In genomic region chr9:134069536-134070399, GRCh38 we compare ENCODE assay signal across 12 cellular contexts. TPM values are rescaled to one million over a fixed set of nuclear protein-coding genes. Genes with fewer than 3 reads are reported as not detected.
DNase-seq lines count a peak whose midpoint lies in the region; ATAC-seq, FAIRE-seq and TF ChIP-seq lines count a peak whose summit lies in the region.
"Had no signal": no experiment of that assay in that cellular context is flagged by ENCODE, and none has a peak within 500 bp of the region (broad histone marks: within the 10 kb centered on the region; RNA-seq: fewer than 3 reads in every experiment).

No MANE protein-coding gene starts in this region.

- H3K14ac ChIP-seq in H1 (ENCODE audit: insufficient read length): no peak overlapping the region

- no peak for TF ChIP-seq CTCF in H1 (IDR thresholded peaks at IDR 0.05; ENCODE audit: control extremely low read depth in 1 of 3, insufficient read depth in 1 of 3, low read depth in 1 of 3, low read length in 3 of 3)
- TF ChIP-seq CTCF in spleen (IDR thresholded peaks at IDR 0.05 in 8 of 11, conservative IDR thresholded peaks at IDR 0.05 in 3 of 11): no peak
- no peak for TF ChIP-seq CTCF in lower lobe of right lung (IDR thresholded peaks at IDR 0.05)

- CTCF ChIA-PET in activated naive CD4-positive, alpha-beta T cell treated with anti-CD3 and anti-CD28 coated beads, Interleukin-2, amount 10 ng/mL, durations not matched to agents 7 days and 5 days (lab: Charles Lee): no interaction called here
- CTCF ChIA-PET in H1 (lab: Charles Lee; ENCODE audit: partially characterized antibody): interaction anchor here (1.4 kb wide), 1 partner anchor 94 kb away, joined by 3 read pairs; no protein-coding TSS in a partner anchor

- H2BK120ac ChIP-seq in H1 (replicated peaks; ENCODE audit: low read depth, low read length): no peak overlapping the region

- H3K4me1 Mint-ChIP-seq in activated naive CD4-positive, alpha-beta T cell treated with anti-CD3 and anti-CD28 coated beads, Interleukin-2, amount 10 ng/mL, durations not matched to agents 7 days and 5 days: peaks cover 29% of the 10 kb centered on the region
- peaks cover 15 to 20% (median 16%) of the 10 kb centered on the region in 3 donors for H3K4me1 Mint-ChIP-seq in IgD-negative memory B cell

- TF ChIP-seq EP300 in H1 (IDR thresholded peaks at IDR 0.05; ENCODE audit: borderline replicate concordance in 1 of 2, low read depth in 2 of 2, low read length in 2 of 2): no peak

- H3K23me2 ChIP-seq in H1 (ENCODE audit: low read depth, low read length): peaks cover 5% of the 10 kb centered on the region

- H3K36me3 ChIP-seq in H1 (ENCODE audit: control insufficient read depth in 2 of 4, insufficient read depth in 4 of 4, low read length in 3 of 4) (no peaks in the 10 kb centered on the region), spleen (no peaks in the 10 kb centered on the region), lower lobe of right lung (no peaks in the 10 kb centered on the region)

- H4K5ac ChIP-seq in H1 (ENCODE audit: insufficient read length, low read depth, low read length): no peak overlapping the region

- peak; percentile 18 for DNase-seq in activated naive CD4-positive, alpha-beta T cell treated with anti-CD3 and anti-CD28 coated beads, Interleukin-2, amount 10 ng/mL, durations not matched to agents 7 days and 5 days
- no peak for DNase-seq in activated naive CD4-positive, alpha-beta T cell treated with Interleukin-2 at 50 U/mL for 16 hours
- DNase-seq in H1 (ENCODE audit: low read depth in 1 of 2, low spot score in 2 of 2): no peak
- peak; percentile 76 for DNase-seq in spleen
- DNase-seq in lower lobe of right lung: no peak
- DNase-seq in NCI-H2029 (lab: John Stamatoyannopoulos, UW): no peak
- no peak for DNase-seq in NCI-H2107 treated with DMSO at 0.1 percent for 48 hours (lab: John Stamatoyannopoulos, UW; ENCODE audit: unreplicated experiment)
- DNase-seq: activated gamma-delta T cell treated with Interleukin-2 at 50 U/mL for 16 hours; C1 segment of cervical spinal cord; NCI-H2227 treated with DMSO at 0.1 percent for 48 hours; stimulated activated CD8-positive, alpha-beta memory T cell treated with anti-CD3 and anti-CD28 coated beads, Interleukin-4, amount 100 ng/mL, for 48 hours had no signal

- peak overlapping the region; percentile 94 for H3K27ac Mint-ChIP-seq in activated naive CD4-positive, alpha-beta T cell treated with anti-CD3 and anti-CD28 coated beads, Interleukin-2, amount 10 ng/mL, durations not matched to agents 7 days and 5 days
- peak overlapping the region in 2 of 3 donors; percentile 67 to 94 for H3K27ac Mint-ChIP-seq in IgD-negative memory B cell

- no peak overlapping the region for H2AFZ ChIP-seq in H1 (ENCODE audit: low read length)

- TF ChIP-seq POLR2A in H1 (IDR thresholded peaks at IDR 0.05; ENCODE audit: control extremely low read depth in 1 of 2, low read depth in 2 of 2, low read length in 2 of 2) (no peak), spleen (IDR thresholded peaks at IDR 0.05) (no peak)

- 0 out of 2 replicates have a peak overlapping the region, but pooled peaks have one; percentile 20 for H2AK5ac ChIP-seq in H1 (ENCODE audit: low read depth, low read length)

- H2BK5ac ChIP-seq in H1 (ENCODE audit: low read depth, low read length): no peak overlapping the region

- no peak overlapping the region for H4K91ac ChIP-seq in H1 (replicated peaks; ENCODE audit: insufficient read length, low read length)

- no peak overlapping the region for H3K9ac ChIP-seq in H1 (replicated peaks in 1 of 4; ENCODE audit: extremely low read depth in 1 of 4, low read depth in 3 of 4, low read length in 3 of 4)

- H3K36me3 Mint-ChIP-seq in activated naive CD4-positive, alpha-beta T cell treated with anti-CD3 and anti-CD28 coated beads, Interleukin-2, amount 10 ng/mL, durations not matched to agents 7 days and 5 days: peaks cover 3% of the 10 kb centered on the region
- no peaks in the 10 kb centered on the region for H3K36me3 Mint-ChIP-seq in IgD-negative memory B cell

- H3K4ac ChIP-seq in H1 (replicated peaks; ENCODE audit: insufficient read length, low read depth, low read length): peak overlapping the region; percentile 38

- no peak for FAIRE-seq in H1 (lab: Jason Lieb, UNC)

- no peak overlapping the region for H3K23ac ChIP-seq in H1 (ENCODE audit: insufficient read length)

- H3K79me1 ChIP-seq in H1 (ENCODE audit: low read depth, low read length): peaks cover 6% of the 10 kb centered on the region; the same call in 1 of the 2 replicates

- H3K9me3 Mint-ChIP-seq in activated naive CD4-positive, alpha-beta T cell treated with anti-CD3 and anti-CD28 coated beads, Interleukin-2, amount 10 ng/mL, durations not matched to agents 7 days and 5 days: peaks cover 1% of the 10 kb centered on the region
- peaks cover 0 to 1% (median 0%) of the 10 kb centered on the region in 3 donors for H3K9me3 Mint-ChIP-seq in IgD-negative memory B cell

- intact Hi-C loops in spleen (cut with DNase I; ENCODE audit: low total_unique reads): loop anchor here (10.0 kb wide), 1 partner anchor 65 kb away; the partner anchor contains the start of gene WDR5
- intact Hi-C loops in lower lobe of right lung (cut with DNase I): no loop called here

- H3K56ac ChIP-seq in H1 (replicated peaks; ENCODE audit: insufficient read length, low read depth, low read length): no peak overlapping the region

- H3K4me2 ChIP-seq in H1 (ENCODE audit: insufficient read depth in 1 of 2, low read depth in 2 of 2, low read length in 2 of 2): peak overlapping the region in 1 of 2 experiments; percentile 34; a peak in 1 of 4 replicates

- ATAC-seq in lower lobe of right lung: no peak

- POLR2A ChIA-PET in H1 (lab: Charles Lee; ENCODE audit: partially characterized antibody): no interaction called here

- no peak overlapping the region for H2BK12ac ChIP-seq in H1 (ENCODE audit: low read depth, low read length)

- H3K27me3 Mint-ChIP-seq in activated naive CD4-positive, alpha-beta T cell treated with anti-CD3 and anti-CD28 coated beads, Interleukin-2, amount 10 ng/mL, durations not matched to agents 7 days and 5 days: peaks cover 52% of the 10 kb centered on the region
- peaks cover 5% of the 10 kb centered on the region for H3K27me3 Mint-ChIP-seq in IgD-negative memory B cell

- peaks cover 15 to 25% of the 10 kb centered on the region in 2 experiments for H3K79me2 ChIP-seq in H1 (ENCODE audit: control insufficient read depth in 1 of 2, insufficient read depth in 2 of 2, low read length in 2 of 2)

- peak overlapping the region; percentile 41; the same call in 1 of the 2 replicates for H4K8ac ChIP-seq in H1 (ENCODE audit: extremely low read depth, insufficient read depth, low read length)

- no peak overlapping the region for H3K4me3 ChIP-seq in H1 (ENCODE audit: extremely low read depth in 1 of 4, insufficient read depth in 2 of 4, low read depth in 3 of 4, low read length in 4 of 4)
- H3K4me3 ChIP-seq in spleen: peak overlapping the region in 3 of 8 donors; percentile 72 to 94 (median 81)
- H3K4me3 ChIP-seq in lower lobe of right lung: no peak overlapping the region

- peak overlapping the region; percentile 77 for H3K4me3 Mint-ChIP-seq in activated naive CD4-positive, alpha-beta T cell treated with anti-CD3 and anti-CD28 coated beads, Interleukin-2, amount 10 ng/mL, durations not matched to agents 7 days and 5 days
- peak overlapping the region; percentile 41 to 94 (median 90) for H3K4me3 Mint-ChIP-seq in IgD-negative memory B cell

- no peak overlapping the region for H2BK15ac ChIP-seq in H1 (ENCODE audit: low read length)

- TF ChIP-seq RAD21 in H1 (IDR thresholded peaks at IDR 0.05 in 1 of 2, conservative IDR thresholded peaks at IDR 0.05 in 1 of 2; ENCODE audit: low read depth in 2 of 2, low read length in 2 of 2): no peak

- H3K4me1 ChIP-seq in H1 (replicated peaks in 1 of 4; ENCODE audit: control insufficient read depth in 3 of 4, insufficient read depth in 4 of 4, low read length in 3 of 4) (peaks cover 0 to 5% (median 4%) of the 10 kb centered on the region in 4 experiments; a peak in 5 of 7 replicates), spleen (peaks cover 10 to 34% (median 28%) of the 10 kb centered on the region in 6 donors), lower lobe of right lung (peaks cover 23% of the 10 kb centered on the region)

- H3K27me3 ChIP-seq in H1 (replicated peaks in 1 of 4; ENCODE audit: control insufficient read depth in 3 of 4, extremely low read depth in 1 of 4, insufficient read depth in 3 of 4, low read length in 3 of 4): peaks cover 0 to 13% (median 10%) of the 10 kb centered on the region in 4 experiments; a peak in 3 of 7 replicates
- H3K27me3 ChIP-seq in spleen (replicated peaks in 1 of 7): peaks cover 0 to 37% (median 8%) of the 10 kb centered on the region in 7 donors
- H3K27me3 ChIP-seq in lower lobe of right lung (ENCODE audit: low read depth): peaks cover 15% of the 10 kb centered on the region

- H2BK20ac ChIP-seq in H1 (ENCODE audit: low read length): no peak overlapping the region

- H3K18ac ChIP-seq in H1 (ENCODE audit: extremely low read depth, low read length): no peak overlapping the region

- H3K9me3 ChIP-seq in H1 (ENCODE audit: insufficient read depth in 2 of 2, low read depth in 1 of 2, low read length in 1 of 2) (peaks cover 3 to 11% of the 10 kb centered on the region in 2 experiments; a peak in 3 of 4 replicates), spleen (no peaks in the 10 kb centered on the region), lower lobe of right lung (no peaks in the 10 kb centered on the region)

- H4K20me1 ChIP-seq in H1 (replicated peaks in 1 of 2; ENCODE audit: control insufficient read depth in 1 of 2, insufficient read depth in 2 of 2, low read length in 2 of 2): peaks cover 8 to 14% of the 10 kb centered on the region in 2 experiments

- no peak overlapping the region for H3K27ac ChIP-seq in H1 (ENCODE audit: low read depth, low read length)
- H3K27ac ChIP-seq in spleen: no peak overlapping the region
- no peak overlapping the region for H3K27ac ChIP-seq in lower lobe of right lung

- 78% methylated on average over 11 of the region's 12 CpGs; no CpG with 5 or more reads in 1 of the 2 experiments for WGBS in H1 (ENCODE audit: extremely low coverage in 1 of 2, insufficient coverage in 1 of 2, insufficient read length in 1 of 2, insufficient replicate concordance in 2 of 2, low coverage in 1 of 2, low lambda C conversion rate in 2 of 2, missing lambda C conversion rate in 1 of 2), 2 experiments
- 70 to 82% (median 74%) methylated on average over 12 of the region's 12 CpGs for WGBS in spleen, 5 donors

RNA-seq across cellular contexts. Expression of gene BRD3, which starts 1.9 kb away (rescaled TPM):
- polyA plus RNA-seq in IgD-negative memory B cell: 35.7 TPM
- total RNA-seq in H1 (2021; fragmentation: NEBNext Ultra II Directional; extraction: Animal tissue kit (Norgen Biotek cat#: 25700)): 82.7 and 87.8 TPM in 2 replicates
- polyA plus RNA-seq in H1 (2011; rRNA removed): 31.0 and 38.4 TPM in 2 replicates
- 15.4 TPM for polyA plus RNA-seq in H1 (2011; cell fraction: cytosol; rRNA removed)
- polyA plus RNA-seq in H1 (2011; cell fraction: nucleus; rRNA removed): 36.5 TPM
- 46.3 to 49.6 TPM (median 47.8 TPM) in 4 replicates for polyA plus RNA-seq in H1 (2012, experiment 1 of 2)
- polyA plus RNA-seq in H1 (2012, experiment 2 of 2): 24.5 TPM
- polyA plus RNA-seq in H1 (2013, experiment 1 of 2): 34.4 TPM
- 34.5 TPM for polyA plus RNA-seq in H1 (2013, experiment 2 of 2)
- 15.6 and 21.7 TPM in 2 replicates for polyA minus RNA-seq in H1 (2011; rRNA and poly(A)+ RNA removed)
- 51.7 TPM for polyA minus RNA-seq in H1 (2011; cell fraction: cytosol; rRNA and poly(A)+ RNA removed)
- polyA minus RNA-seq in H1 (2011; cell fraction: nucleus; rRNA and poly(A)+ RNA removed): 35.8 TPM
- 10 to 100 TPM; 21.3 to 54.0 (median 35.9) TPM for total RNA-seq in spleen
- polyA plus RNA-seq in spleen: 10 to 100 TPM in 1 of 3 donors, 1 to 10 TPM in 2; 5.9 to 12.6 (median 6.1) TPM
- total RNA-seq in lower lobe of right lung: 35.5 TPM

RNA-seq across cellular contexts. Expression of gene BRD3OS, which starts 44.5 kb away (rescaled TPM):
- polyA plus RNA-seq in IgD-negative memory B cell (26.5 TPM), H1 (2011; rRNA removed) (12.7 and 13.6 TPM in 2 replicates), spleen (10 to 100 TPM in 1 of 3 donors, 1 to 10 TPM in 2; 6.9 to 10.2 (median 9.8) TPM)
- 17.2 and 20.2 TPM in 2 replicates for total RNA-seq in H1 (2021; fragmentation: NEBNext Ultra II Directional; extraction: Animal tissue kit (Norgen Biotek cat#: 25700))
- polyA plus RNA-seq in H1 (2011; cell fraction: cytosol; rRNA removed): 13.0 TPM
- polyA plus RNA-seq in H1 (2011; cell fraction: nucleus; rRNA removed): 11.0 TPM
- 12.5 to 16.9 TPM (median 14.6 TPM) in 4 replicates for polyA plus RNA-seq in H1 (2012, experiment 1 of 2)
- polyA plus RNA-seq in H1 (2012, experiment 2 of 2): 17.3 TPM
- polyA plus RNA-seq in H1 (2013, experiment 1 of 2): 11.6 TPM
- polyA plus RNA-seq in H1 (2013, experiment 2 of 2): 12.4 TPM
- polyA minus RNA-seq in H1 (2011; rRNA and poly(A)+ RNA removed): 6.7 and 9.0 TPM in 2 replicates
- 10.8 TPM for polyA minus RNA-seq in H1 (2011; cell fraction: cytosol; rRNA and poly(A)+ RNA removed)
- 7.3 TPM for polyA minus RNA-seq in H1 (2011; cell fraction: nucleus; rRNA and poly(A)+ RNA removed)
- total RNA-seq in spleen (10 to 100 TPM in 5 of 7 donors, 1 to 10 TPM in 2; 9.5 to 13.2 (median 11.3) TPM), lower lobe of right lung (15.6 TPM)

Comparison
In these comparisons a context has a peak if more than half of its experiments do, and no peak if none do; other contexts are left out.
1. DNase-seq: peak in activated naive CD4-positive, alpha-beta T cell treated with anti-CD3 and anti-CD28 coated beads, Interleukin-2, amount 10 ng/mL, durations not matched to agents 7 days and 5 days (single experiment) and spleen (single experiment); none in activated naive CD4-positive, alpha-beta T cell treated with Interleukin-2 at 50 U/mL for 16 hours (single experiment), H1 (0 of 2), lower lobe of right lung (single experiment), NCI-H2029 (single experiment) and NCI-H2107 treated with DMSO at 0.1 percent for 48 hours (single experiment).